ENCODE assay signal across 9 cellular contexts in the genomic region with DNA sequence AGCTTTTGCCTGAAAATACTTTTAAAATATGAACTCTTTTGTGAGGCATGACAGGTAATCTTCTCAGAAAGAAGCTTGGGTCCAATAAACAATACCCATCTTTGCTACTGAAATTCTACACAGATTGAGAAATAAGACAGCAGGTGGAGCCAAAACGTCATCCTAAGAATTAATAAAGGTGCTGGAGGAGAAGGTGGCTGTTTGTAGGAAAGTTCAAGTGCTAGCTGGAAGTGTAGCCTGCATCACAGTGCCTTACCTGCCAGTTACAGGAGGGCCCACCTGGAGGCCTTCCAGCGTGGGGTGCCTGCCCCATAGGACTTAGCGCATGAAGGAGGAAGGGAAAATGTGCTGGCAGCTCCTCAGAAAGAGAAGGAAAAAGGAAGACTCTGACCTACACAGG.
DNase-seq lines count a peak whose midpoint lies in the region; ATAC-seq, FAIRE-seq and TF ChIP-seq lines count a peak whose summit lies in the region.
"Had no signal": no experiment of that assay in that cellular context is flagged by ENCODE, and none has a peak within 500 bp of the region (broad histone marks: within the 10 kb centered on the region; RNA-seq: fewer than 3 reads in every experiment).

No MANE protein-coding gene starts in this region.

- H3K4me1 ChIP-seq in foreskin keratinocyte, result no peaks in the 10 kb centered on the region
- no peaks in the 10 kb centered on the region for H3K4me1 ChIP-seq in suprapubic skin

- no peak for TF ChIP-seq POLR2A in suprapubic skin (IDR thresholded peaks at IDR 0.05)

- H3K27ac ChIP-seq in foreskin keratinocyte, result no peak overlapping the region
- H3K27ac ChIP-seq in suprapubic skin, result no peak overlapping the region
- H3K27ac ChIP-seq: epithelial cell of prostate had no signal

- H3K36me3 ChIP-seq in suprapubic skin, result peaks cover 57% of the 10 kb centered on the region

- TF ChIP-seq CTCF in foreskin keratinocyte (conservative IDR thresholded peaks at IDR 0.05), result peak; percentile 61
- TF ChIP-seq CTCF in suprapubic skin (IDR thresholded peaks at IDR 0.05), result no peak

- WGBS in suprapubic skin, result 39% methylated on average over 3 of the region's 3 CpGs

- TF ChIP-seq EP300 in suprapubic skin (IDR thresholded peaks at IDR 0.05), result no peak

- no peaks in the 10 kb centered on the region for H3K9me3 ChIP-seq in suprapubic skin

- DNase-seq in Caki2 (ENCODE audit: low read depth) (peak; percentile 63), GM19239 (ENCODE audit: insufficient read length, low spot score) (no peak), RPMI7951 (ENCODE audit: low read depth) (peak; percentile 7), foreskin keratinocyte (no peak), NCI-H1436 (lab: John Stamatoyannopoulos, UW) (no peak), suprapubic skin (ENCODE audit: low spot score in 2 of 2) (no peak), NOMO-1 treated with DMSO at 0.1 percent for 48 hours (lab: John Stamatoyannopoulos, UW; ENCODE audit: unreplicated experiment) (no peak)

- FAIRE-seq in GM19239 (lab: Jason Lieb, UNC), result peak; percentile 51

- no peak overlapping the region for H3K4me3 ChIP-seq in suprapubic skin

- ATAC-seq in foreskin keratinocyte (no peak), GM21825 (IDR thresholded peaks at IDR 0.05; ENCODE audit: unreplicated experiment) (no peak)

- in situ Hi-C loops in Caki2 (cut with HindIII; ENCODE audit: low pct_unique_long_range_greater_than_20kb, low sequenced_read_pairs), result no loop called here

- no peaks in the 10 kb centered on the region for H3K27me3 ChIP-seq in foreskin keratinocyte
- no peaks in the 10 kb centered on the region for H3K27me3 ChIP-seq in suprapubic skin

Comparison
In these comparisons a context has a peak if more than half of its experiments do, and no peak if none do; other contexts are left out.
1. DNase-seq: peak in Caki2 (single experiment) and RPMI7951 (single experiment); none in GM19239 (single experiment), foreskin keratinocyte (0 of 2), NCI-H1436 (single experiment), suprapubic skin (0 of 2) and NOMO-1 treated with DMSO at 0.1 percent for 48 hours (single experiment).